9 cellular contexts compared by ENCODE assay signal in the genomic region with DNA sequence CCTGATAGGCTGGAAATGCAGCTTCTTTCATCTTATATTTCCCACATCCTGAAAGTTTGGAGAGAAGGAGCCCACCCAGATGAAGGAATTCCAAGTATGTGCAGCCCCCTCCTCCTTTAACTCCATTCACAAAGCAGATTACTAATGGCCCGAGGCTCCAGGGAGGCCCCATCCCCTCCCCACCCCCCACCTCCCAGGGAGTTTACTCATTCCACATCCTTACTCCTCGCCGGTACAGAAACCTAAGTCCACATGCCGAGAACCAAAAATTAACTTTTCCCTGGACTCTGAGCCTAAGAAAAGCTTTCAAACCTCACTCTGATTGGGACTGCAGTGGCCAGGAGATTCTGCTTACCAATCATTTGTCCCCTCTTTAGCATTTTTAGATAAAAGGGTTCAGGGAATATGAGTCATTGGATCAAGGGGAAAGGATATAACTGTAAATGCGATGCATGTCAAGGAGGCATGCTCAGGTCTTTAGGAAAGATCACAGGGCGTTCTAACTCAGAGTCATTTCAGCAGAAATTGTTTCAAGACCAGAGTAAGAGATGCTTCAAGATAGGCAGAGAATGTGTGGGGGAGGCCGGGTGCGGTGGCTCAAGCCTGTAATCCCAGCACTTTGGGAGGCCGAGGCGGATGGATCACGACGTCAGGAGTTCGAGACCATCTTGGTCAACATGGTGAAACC. TPM values are rescaled to one million over a fixed set of nuclear protein-coding genes. Genes with fewer than 3 reads are reported as not detected.
DNase-seq lines count a peak whose midpoint lies in the region; ATAC-seq, FAIRE-seq and TF ChIP-seq lines count a peak whose summit lies in the region.
"Had no signal": no experiment of that assay in that cellular context is flagged by ENCODE, and none has a peak within 500 bp of the region (broad histone marks: within the 10 kb centered on the region; RNA-seq: fewer than 3 reads in every experiment).

No MANE protein-coding gene starts in this region.

- H3K79me2 ChIP-seq in HepG2 (ENCODE audit: insufficient read depth, low read length), result no peaks in the 10 kb centered on the region

- no peaks in the 10 kb centered on the region for H3K36me3 Mint-ChIP-seq in brain
- H3K36me3 Mint-ChIP-seq in naive thymus-derived CD8-positive, alpha-beta T cell, result no peaks in the 10 kb centered on the region

- H3K27ac ChIP-seq in HepG2 (ENCODE audit: extremely low read length, insufficient read depth, low read length) (peak overlapping the region; percentile 92), vagina (peak overlapping the region; percentile 60)

- peak; percentile 74 for FAIRE-seq in HepG2 (lab: Jason Lieb, UNC)

- in situ Hi-C loops in HepG2 (cut with HindIII; ENCODE audit: extremely low pct_ligation_motif_present, low pct_unique_long_range_greater_than_20kb), result no loop called here

- intact Hi-C loops in HepG2 (cut with micrococcal nuclease; ENCODE audit: unreplicated experiment) (loop anchor here (1.0 kb wide), 1 partner anchor 79 kb away; no protein-coding TSS in a partner anchor), vagina (cut with DNase I) (no loop called here)

- H4K20me1 ChIP-seq in HepG2 (ENCODE audit: insufficient read depth, low read length), result no peaks in the 10 kb centered on the region

- CTCF ChIA-PET in HepG2 (lab: Yijun Ruan, JAX; ENCODE audit: low intra/inter-chr PET ratio, low total read pairs), result no interaction called here

- POLR2A ChIA-PET in HepG2 (lab: Yijun Ruan, JAX), result interaction anchor here (0.7 to 5.8 kb wide), 22 partner anchors 9 to 87 kb away, joined by 3 to 107 read pairs (median 8); a partner anchor contains a TSS
- POLR2A ChIA-PET in naive thymus-derived CD8-positive, alpha-beta T cell (lab: Charles Lee), result no interaction called here

- WGBS in HepG2 (ENCODE audit: low lambda C conversion rate), result 58% methylated on average over 13 of the region's 13 CpGs

- peak overlapping the region; percentile 85 for H3K4me2 ChIP-seq in HepG2 (ENCODE audit: low read depth, low read length)

- ATAC-seq in HepG2, result peak; percentile 32
- no peak for ATAC-seq in naive thymus-derived CD8-positive, alpha-beta T cell

- peaks cover 4% of the 10 kb centered on the region for H3K27me3 Mint-ChIP-seq in brain
- H3K27me3 Mint-ChIP-seq in naive thymus-derived CD8-positive, alpha-beta T cell, result no peaks in the 10 kb centered on the region

- TF ChIP-seq CTCF in brain (conservative IDR thresholded peaks at IDR 0.05) (no peak), HepG2 (CRISPR knock-in tag; IDR thresholded peaks at IDR 0.05) (no peak), vagina (IDR thresholded peaks at IDR 0.05) (no peak)

- H3K9ac ChIP-seq in HepG2 (ENCODE audit: insufficient read depth, low read depth, low read length), result peak overlapping the region; percentile 85

- H2AFZ ChIP-seq in HepG2 (ENCODE audit: low read length), result no peak overlapping the region

- TF ChIP-seq EP300 in HepG2 (IDR thresholded peaks at IDR 0.05; ENCODE audit: low read depth in 2 of 2, low read length in 2 of 2) (peak in 1 of 2 experiments; percentile 63; a peak in 2 of 4 replicates), HepG2 (CRISPR knock-in tag; IDR thresholded peaks at IDR 0.05; ENCODE audit: borderline replicate concordance) (no peak)

- no peaks in the 10 kb centered on the region for H3K36me3 ChIP-seq in HepG2 (replicated peaks in 1 of 2; ENCODE audit: control insufficient read depth in 1 of 2, insufficient read depth in 2 of 2, low read length in 2 of 2)
- no peaks in the 10 kb centered on the region for H3K36me3 ChIP-seq in vagina

- H3K4me1 ChIP-seq in HepG2 (ENCODE audit: insufficient read depth, low read length) (peaks cover 85% of the 10 kb centered on the region), vagina (peaks cover 31% of the 10 kb centered on the region)

- H3K4me3 Mint-ChIP-seq in brain, result peak overlapping the region; percentile 68 to 81 (median 70)
- H3K4me3 Mint-ChIP-seq in naive thymus-derived CD8-positive, alpha-beta T cell, result no peak overlapping the region

- DNase-seq in stimulated activated CD4-positive, alpha-beta T cell treated with anti-CD3 and anti-CD28 coated beads, Interleukin-1b, Interleukin-23, amount 100 ng/mL, for 48 hours, result peak; percentile 38
- DNase-seq in stimulated activated CD4-positive, alpha-beta T cell treated with anti-CD3 and anti-CD28 coated beads, Interleukin-4, amount 100 ng/mL, for 1 hour, result no peak
- DNase-seq in HepG2 (ENCODE audit: low spot score) (peak; percentile 74), vagina (ENCODE audit: extremely low spot score in 2 of 2) (no peak), HuH-7 (ENCODE audit: low spot score) (no peak), UCSD-AML1 (lab: John Stamatoyannopoulos, UW; ENCODE audit: unreplicated experiment) (no peak)
- no peak for DNase-seq in naive thymus-derived CD8-positive, alpha-beta T cell
- DNase-seq: NCI-H1694 treated with DMSO at 0.1 percent for 48 hours had no signal

- TSS peak; percentile 59 for BruUV-seq in HepG2 (replicated peaks; lab: Mats Ljungman, UMichigan)

- peaks cover 71% of the 10 kb centered on the region for H3K4me1 Mint-ChIP-seq in brain
- H3K4me1 Mint-ChIP-seq in naive thymus-derived CD8-positive, alpha-beta T cell, result peaks cover 0 to 16% (median 8%) of the 10 kb centered on the region in 4 donors

- H3K4me3 ChIP-seq in HepG2 (replicated peaks in 1 of 3; ENCODE audit: insufficient read depth in 1 of 3, low read depth in 2 of 3, low read length in 3 of 3) (peak overlapping the region; percentile 58 to 71 (median 62); a peak in 5 of 6 replicates), vagina (no peak overlapping the region)

- no peak for TF ChIP-seq RAD21 in HepG2 (CRISPR knock-in tag; IDR thresholded peaks at IDR 0.05)

- TF ChIP-seq POLR2A in HepG2 (IDR thresholded peaks at IDR 0.05; ENCODE audit: insufficient read depth in 1 of 2, low read depth in 2 of 2, low read length in 2 of 2) (0 out of 4 replicates have a peak, but pooled peaks of 1 of the 2 experiments have one; percentile 19), vagina (IDR thresholded peaks at IDR 0.05) (no peak)

- H3K9me3 ChIP-seq in HepG2 (ENCODE audit: low read length), result no peaks in the 10 kb centered on the region
- H3K9me3 ChIP-seq in vagina, result no peaks in the 10 kb centered on the region

- peaks cover 0 to 5% (median 0%) of the 10 kb centered on the region in 5 experiments for H3K9me3 Mint-ChIP-seq in brain
- no peaks in the 10 kb centered on the region for H3K9me3 Mint-ChIP-seq in naive thymus-derived CD8-positive, alpha-beta T cell

- H3K27me3 ChIP-seq in HepG2 (ENCODE audit: control insufficient read depth in 1 of 2, insufficient read depth in 2 of 2, low read length in 2 of 2), result no peaks in the 10 kb centered on the region
- H3K27me3 ChIP-seq in vagina, result no peaks in the 10 kb centered on the region

- peak overlapping the region; percentile 68 to 98 (median 91) for H3K27ac Mint-ChIP-seq in brain
- peak overlapping the region in 3 of 10 donors; percentile 22 to 84 (median 79) for H3K27ac Mint-ChIP-seq in naive thymus-derived CD8-positive, alpha-beta T cell

RNA-seq across cellular contexts. Expression of a gene that starts 31.9 kb away (rescaled TPM):
- polyA plus RNA-seq in brain (ENCODE audit: insufficient read depth, low read depth, low replicate concordance) (102 TPM), HepG2 (2011; rRNA removed) (117 and 149 TPM in 2 replicates)
- total RNA-seq in HepG2 (2016; rRNA removed; fragmentation: Illumina TruSeq; extraction: Trizol) (19.1 and 29.4 TPM in 2 replicates), vagina (74.2 TPM)
- 13.7 and 14.9 TPM in 2 replicates for total RNA-seq in HepG2 (2016; cell fraction: cytosol; rRNA removed; fragmentation: Illumina TruSeq; extraction: Trizol; ENCODE audit: low read depth)
- total RNA-seq in HepG2 (2016; cell fraction: insoluble cytoplasmic fraction; rRNA removed; fragmentation: Illumina TruSeq; extraction: Trizol), result 14.8 and 30.7 TPM in 2 replicates
- total RNA-seq in HepG2 (2016; cell fraction: membrane; rRNA removed; fragmentation: Illumina TruSeq; extraction: Trizol), result 28.0 and 32.4 TPM in 2 replicates
- 29.7 and 34.7 TPM in 2 replicates for total RNA-seq in HepG2 (2016; cell fraction: nucleus; rRNA removed; fragmentation: Illumina TruSeq; extraction: Trizol)
- polyA plus RNA-seq in HepG2 (2011; cell fraction: cytosol; rRNA removed), result 60.3 and 76.2 TPM in 2 replicates
- polyA plus RNA-seq in HepG2 (2011; cell fraction: nucleus; rRNA removed), result 145 and 149 TPM in 2 replicates
- 142 and 149 TPM in 2 replicates for polyA plus RNA-seq in HepG2 (2012)
- polyA plus RNA-seq in HepG2 (2016; cell fraction: cytosol; fragmentation: Illumina TruSeq; extraction: Trizol; ENCODE audit: low read depth), result 3.1 and 3.3 TPM in 2 replicates
- polyA plus RNA-seq in HepG2 (2016; cell fraction: insoluble cytoplasmic fraction; fragmentation: Illumina TruSeq; extraction: Trizol; ENCODE audit: low read depth), result 15.9 and 19.2 TPM in 2 replicates
- 7.9 and 8.1 TPM in 2 replicates for polyA plus RNA-seq in HepG2 (2016; cell fraction: membrane; fragmentation: Illumina TruSeq; extraction: Trizol; ENCODE audit: low read depth)
- polyA plus RNA-seq in HepG2 (2016; cell fraction: nucleus; fragmentation: Illumina TruSeq; extraction: Trizol; ENCODE audit: insufficient read depth, low read depth), result 68.4 and 71.9 TPM in 2 replicates
- 24.0 and 183 TPM in 2 replicates for polyA minus RNA-seq in HepG2 (2011; rRNA and poly(A)+ RNA removed; ENCODE audit: low replicate concordance)
- 66.0 and 82.3 TPM in 2 replicates for polyA minus RNA-seq in HepG2 (2011; cell fraction: cytosol; rRNA and poly(A)+ RNA removed)
- polyA minus RNA-seq in HepG2 (2011; cell fraction: nucleus; rRNA and poly(A)+ RNA removed), result 45.6 and 58.6 TPM in 2 replicates
- 10 to 100 TPM; 79.3 to 80.5 TPM for total RNA-seq in naive thymus-derived CD8-positive, alpha-beta T cell
- 100 to 1,000 TPM; 106 to 196 (median 182) TPM for polyA plus RNA-seq in naive thymus-derived CD8-positive, alpha-beta T cell

Comparison
In these comparisons a context has a peak if more than half of its experiments do, and no peak if none do; other contexts are left out.
1. DNase-seq: peak in stimulated activated CD4-positive, alpha-beta T cell treated with anti-CD3 and anti-CD28 coated beads, Interleukin-1b, Interleukin-23, amount 100 ng/mL, for 48 hours (single experiment) and HepG2 (single experiment); none in stimulated activated CD4-positive, alpha-beta T cell treated with anti-CD3 and anti-CD28 coated beads, Interleukin-4, amount 100 ng/mL, for 1 hour (single experiment), vagina (0 of 2), HuH-7 (single experiment), UCSD-AML1 (single experiment) and naive thymus-derived CD8-positive, alpha-beta T cell (0 of 10).
2. H3K4me3 Mint-ChIP-seq: peak in brain (5 of 5); none in naive thymus-derived CD8-positive, alpha-beta T cell (0 of 10).
3. H3K4me3 ChIP-seq: peak in HepG2 (3 of 3); none in vagina (0 of 2).